8 cellular contexts compared by ENCODE assay signal in genomic region chr7:131071786-131072504, GRCh38.
DNase-seq lines count a peak whose midpoint lies in the region; ATAC-seq and TF ChIP-seq lines count a peak whose summit lies in the region.

No MANE protein-coding gene starts in this region.

- H3K27me3 Mint-ChIP-seq in activated naive CD8-positive, alpha-beta T cell treated with anti-CD3 and anti-CD28 coated beads, Interleukin-2, amount 10 ng/mL, durations not matched to agents 7 days and 5 days = no peaks in the 10 kb centered on the region

- H3K27ac Mint-ChIP-seq in activated naive CD8-positive, alpha-beta T cell treated with anti-CD3 and anti-CD28 coated beads, Interleukin-2, amount 10 ng/mL, durations not matched to agents 7 days and 5 days = peak overlapping the region; percentile 56

- H3K9me3 Mint-ChIP-seq in activated naive CD8-positive, alpha-beta T cell treated with anti-CD3 and anti-CD28 coated beads, Interleukin-2, amount 10 ng/mL, durations not matched to agents 7 days and 5 days = no peaks in the 10 kb centered on the region

- POLR2A ChIA-PET in activated naive CD8-positive, alpha-beta T cell treated with anti-CD3 and anti-CD28 coated beads, Interleukin-2, amount 10 ng/mL, durations not matched to agents 7 days and 5 days (lab: Charles Lee) = interaction anchor here (0.8 kb wide), 1 partner anchor 34 kb away, joined by 5 read pairs; no protein-coding TSS in a partner anchor

- TF ChIP-seq POLR2A in lower leg skin (IDR thresholded peaks at IDR 0.05) = no peak

- no peak for TF ChIP-seq CTCF in lower leg skin (IDR thresholded peaks at IDR 0.05)

- H3K4me3 ChIP-seq in lower leg skin (ENCODE audit: low read depth, poor library complexity, severe bottlenecking) = no peak overlapping the region

- intact Hi-C loops in lower leg skin (cut with DNase I; ENCODE audit: low total_unique reads) = no loop called here

- peaks cover 8% of the 10 kb centered on the region for H3K36me3 Mint-ChIP-seq in activated naive CD8-positive, alpha-beta T cell treated with anti-CD3 and anti-CD28 coated beads, Interleukin-2, amount 10 ng/mL, durations not matched to agents 7 days and 5 days

- peak; percentile 15 for ATAC-seq in activated naive CD8-positive, alpha-beta T cell treated with anti-CD3 and anti-CD28 coated beads, Interleukin-2, amount 10 ng/mL, durations not matched to agents 7 days and 5 days (ENCODE audit: low read depth)
- ATAC-seq in GM21526 (IDR thresholded peaks at IDR 0.05; ENCODE audit: low FRiP score, unreplicated experiment) (no peak), HG03457 (IDR thresholded peaks at IDR 0.05; ENCODE audit: unreplicated experiment) (no peak)

- DNase-seq in EL (peak; percentile 20), NAMALWA (ENCODE audit: low spot score) (peak; percentile 58), hepatic stellate cell (ENCODE audit: low spot score) (peak; percentile 24), stromal cell of bone marrow (ENCODE audit: low read depth) (peak; percentile 88), lower leg skin (ENCODE audit: low spot score in 2 of 2) (no peak)
- DNase-seq in activated naive CD8-positive, alpha-beta T cell treated with anti-CD3 and anti-CD28 coated beads, Interleukin-2, amount 10 ng/mL, durations not matched to agents 7 days and 5 days = no peak

- peak overlapping the region; percentile 10 for H3K4me3 Mint-ChIP-seq in activated naive CD8-positive, alpha-beta T cell treated with anti-CD3 and anti-CD28 coated beads, Interleukin-2, amount 10 ng/mL, durations not matched to agents 7 days and 5 days

- WGBS in lower leg skin, 2 donors = 55 to 60% methylated on average over 10 of the region's 10 CpGs

- H3K4me1 Mint-ChIP-seq in activated naive CD8-positive, alpha-beta T cell treated with anti-CD3 and anti-CD28 coated beads, Interleukin-2, amount 10 ng/mL, durations not matched to agents 7 days and 5 days = peaks cover 23% of the 10 kb centered on the region

Comparison
In these comparisons a context has a peak if more than half of its experiments do, and no peak if none do; other contexts are left out.
1. DNase-seq: peak in EL (single experiment), NAMALWA (single experiment), hepatic stellate cell (single experiment) and stromal cell of bone marrow (single experiment); none in activated naive CD8-positive, alpha-beta T cell treated with anti-CD3 and anti-CD28 coated beads, Interleukin-2, amount 10 ng/mL, durations not matched to agents 7 days and 5 days (single experiment) and lower leg skin (0 of 2).